ENCODE assay signal across 1 cellular context in genomic region chr22:19691721-19692341, GRCh38.
TF ChIP-seq lines count a peak whose summit lies in the region.

No MANE protein-coding gene starts in this region.

TF ChIP-seq in H1, 55 proteins besides CTCF, POLR2A, EP300 and RAD21 (continued from another document):
- peak; percentile 59; the same call in 1 of the 2 replicates for TF ChIP-seq TEAD4 (IDR thresholded peaks at IDR 0.05; ENCODE audit: low read depth, low read length)
